20 cellular contexts compared by ENCODE assay signal in the genomic region with DNA sequence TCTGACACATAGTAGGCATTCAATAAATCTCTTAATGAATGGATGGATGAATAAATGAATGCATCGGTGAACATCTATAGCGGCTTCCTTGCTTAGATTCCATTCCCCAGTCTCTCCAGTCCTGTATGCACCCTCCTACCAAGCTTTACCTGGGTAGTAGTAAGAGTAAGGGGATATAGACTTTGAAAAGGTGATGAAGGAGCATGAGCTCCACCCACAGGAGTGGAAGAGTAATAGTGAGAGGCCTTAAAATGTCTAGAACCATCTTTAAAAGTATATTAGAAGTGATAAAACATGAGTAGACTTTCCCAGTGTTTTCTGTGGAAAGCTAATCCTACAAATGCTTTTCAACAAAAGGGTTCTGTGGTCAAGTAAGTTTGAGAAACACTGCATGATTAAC. TPM values are rescaled to one million over a fixed set of nuclear protein-coding genes. Genes with fewer than 3 reads are reported as not detected.
DNase-seq lines count a peak whose midpoint lies in the region; ATAC-seq, FAIRE-seq and TF ChIP-seq lines count a peak whose summit lies in the region.
"Had no signal": no experiment of that assay in that cellular context is flagged by ENCODE, and none has a peak within 500 bp of the region (broad histone marks: within the 10 kb centered on the region; RNA-seq: fewer than 3 reads in every experiment).

No MANE protein-coding gene starts in this region.

- H3K27ac ChIP-seq in SJCRH30 = no peak overlapping the region
- H3K27ac ChIP-seq: pancreas had no signal

- DNase-seq in BE2C (no peak), SJCRH30 (peak; percentile 24 to 54), iPS-NIHi11 (ENCODE audit: low spot score) (peak; percentile 8), amygdala (lab: John Stamatoyannopoulos, UW) (no peak), hypothalamus (lab: John Stamatoyannopoulos, UW) (no peak)
- no peak for DNase-seq in stimulated activated naive CD8-positive, alpha-beta T cell treated with anti-CD3 and anti-CD28 coated beads, Interleukin-15, Interleukin-2, amounts not matched to agents 100 U/mL and 50 U/mL, for 24 hours
- DNase-seq: activated B cell treated with CpG ODN at 0.5 μM for 24 hours; anterior cingulate cortex; CD8-positive, alpha-beta memory T cell; GDM1; NCI-H1105 treated with DMSO at 0.1 percent for 48 hours; NCI-H2227 treated with DMSO at 0.1 percent for 48 hours; pancreas; T-helper 17 cell had no signal

- no peak for ATAC-seq in GM19452 (IDR thresholded peaks at IDR 0.05; ENCODE audit: unreplicated experiment)
- ATAC-seq in stimulated activated naive CD8-positive, alpha-beta T cell treated with anti-CD3 and anti-CD28 coated beads, Interleukin-15, Interleukin-2, amounts not matched to agents 100 U/mL and 50 U/mL, for 24 hours = no peak
- ATAC-seq: Right ventricle myocardium inferior, T-helper 17 cell had no signal

- no peaks in the 10 kb centered on the region for H3K36me3 ChIP-seq in BE2C
- no peaks in the 10 kb centered on the region for H3K36me3 ChIP-seq in SJCRH30
- H3K36me3 ChIP-seq: pancreas had no signal

- H3K9me3 ChIP-seq in BE2C = no peaks in the 10 kb centered on the region
- H3K9me3 ChIP-seq in SJCRH30 (replicated peaks) = no peaks in the 10 kb centered on the region
- H3K9me3 ChIP-seq: pancreas had no signal

- H3K27me3 ChIP-seq in BE2C (no peaks in the 10 kb centered on the region), SJCRH30 (no peaks in the 10 kb centered on the region)

- H3K4me1 ChIP-seq in BE2C = no peaks in the 10 kb centered on the region
- H3K4me1 ChIP-seq in SJCRH30 = no peaks in the 10 kb centered on the region
- H3K4me1 ChIP-seq: pancreas had no signal

- peak; percentile 92 for FAIRE-seq in G401.6 (lab: Jason Lieb, UNC)
- FAIRE-seq: GM12891, pancreas had no signal

- TF ChIP-seq CTCF in BE2C (IDR thresholded peaks at IDR 0.05; ENCODE audit: low read depth, low read length) = peak; percentile 34

- H3K4me3 ChIP-seq in BE2C (ENCODE audit: low read depth, low read length) (no peak overlapping the region), SJCRH30 (no peak overlapping the region)
- H3K4me3 ChIP-seq: pancreas had no signal

RNA-seq across cellular contexts. Expression of gene GPC3, which starts 35.5 kb away (rescaled TPM):
- 0.54 TPM for polyA plus RNA-seq in BE2C (2012; ENCODE audit: insufficient read depth, insufficient read length, low read depth)
- 27.6 and 27.9 TPM in 2 replicates for total RNA-seq in SJCRH30 (2014; rRNA removed; shearing (Covaris generic))
- total RNA-seq: activated B cell treated with CpG ODN at 0.5 μM for 24 hours; CD8-positive, alpha-beta memory T cell; fibroblast of villous mesenchyme had no signal
- polyA plus RNA-seq: AG04450; CD8-positive, alpha-beta memory T cell had no signal

Comparison
In these comparisons a context has a peak if more than half of its experiments do, and no peak if none do; other contexts are left out.
1. DNase-seq: peak in SJCRH30 (2 of 2) and iPS-NIHi11 (single experiment); none in BE2C (single experiment), stimulated activated naive CD8-positive, alpha-beta T cell treated with anti-CD3 and anti-CD28 coated beads, Interleukin-15, Interleukin-2, amounts not matched to agents 100 U/mL and 50 U/mL, for 24 hours (single experiment), amygdala (0 of 56) and hypothalamus (0 of 51).